1 cellular context compared by ENCODE assay signal in the genomic region with DNA sequence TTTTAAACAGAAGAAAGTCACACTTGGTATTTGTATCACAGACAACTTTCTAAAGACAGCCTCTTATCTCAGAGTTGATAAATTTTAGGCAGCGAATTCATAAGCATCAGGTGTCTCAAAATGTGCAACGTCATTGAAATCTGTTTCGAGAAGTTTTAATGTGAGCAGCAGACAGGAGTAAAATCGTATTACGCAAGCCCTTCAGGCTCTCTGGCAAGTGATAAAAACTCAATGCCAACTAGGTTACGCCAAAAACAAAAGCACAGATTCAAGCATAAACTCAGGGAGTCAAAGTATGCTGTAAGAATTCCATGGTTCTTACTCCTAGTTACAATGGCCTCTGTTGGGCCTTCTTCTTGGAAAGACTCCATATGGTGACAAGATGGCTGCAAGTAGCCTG.
TF ChIP-seq lines count a peak whose summit lies in the region.

No MANE protein-coding gene starts in this region.

TF ChIP-seq in HepG2, 621 proteins besides CTCF, POLR2A, EP300 and RAD21 (continued from another document):
- TF ChIP-seq KDM5B (CRISPR knock-in tag; IDR thresholded peaks at IDR 0.05; ENCODE audit: borderline replicate concordance), result no peak
- TF ChIP-seq NFE2L2 (IDR thresholded peaks at IDR 0.05; ENCODE audit: low read length), result peak; percentile 45; the same call in 1 of the 2 replicates
- peak; percentile 59 for TF ChIP-seq MAFK (conservative IDR thresholded peaks at IDR 0.05 in 1 of 2, IDR thresholded peaks at IDR 0.05 in 1 of 2; ENCODE audit: low read length in 2 of 2)
- TF ChIP-seq ZKSCAN5 (CRISPR knock-in tag; IDR thresholded peaks at IDR 0.05), result no peak
- no peak for TF ChIP-seq NKX3-1 (CRISPR knock-in tag; IDR thresholded peaks at IDR 0.05)
- no peak for TF ChIP-seq ZNF724P (CRISPR knock-in tag; IDR thresholded peaks at IDR 0.05; ENCODE audit: borderline replicate concordance)
